ENCODE assay signal across 8 cellular contexts in the genomic region with DNA sequence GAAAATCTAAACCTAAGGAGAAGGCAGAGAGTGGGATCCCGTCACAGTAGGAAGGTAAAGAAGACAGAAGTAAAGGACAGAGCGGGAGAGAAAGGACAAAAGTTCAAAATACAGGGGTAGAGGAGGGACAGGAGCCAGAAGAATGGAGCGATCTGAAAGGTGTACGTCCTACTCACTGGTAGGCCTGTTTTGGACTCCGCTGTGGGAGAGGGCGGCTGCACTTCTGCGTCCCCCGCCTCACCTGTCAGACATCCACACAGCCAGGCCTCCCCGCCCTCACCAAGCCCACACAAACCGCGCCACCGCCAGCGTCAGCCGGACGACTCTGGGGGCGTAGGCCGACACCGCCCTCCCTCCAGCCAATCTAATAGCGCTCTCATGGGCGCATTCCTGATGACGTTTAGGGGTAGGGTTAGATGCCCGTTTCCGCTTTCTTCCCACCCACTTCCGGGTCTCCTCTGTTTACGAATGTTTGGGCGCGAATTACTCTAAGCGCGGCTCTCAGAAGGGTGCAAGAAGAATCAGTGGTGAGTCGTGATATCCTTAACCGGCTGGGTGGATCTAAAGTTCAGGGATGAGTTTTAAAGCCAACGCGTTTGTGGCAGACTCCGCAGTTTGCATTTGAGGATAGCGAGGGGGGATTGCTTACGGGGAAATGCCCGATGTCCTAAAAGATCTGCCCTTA. TPM values are rescaled to one million over a fixed set of nuclear protein-coding genes. Genes with fewer than 3 reads are reported as not detected.
DNase-seq lines count a peak whose midpoint lies in the region; ATAC-seq, FAIRE-seq and TF ChIP-seq lines count a peak whose summit lies in the region.

Gene CENPQ, plus strand, starts transcription at position 444 of the 685 bp plus-strand sequence. CDS start 6,807 bp downstream, outside the sequence.
Gene MMUT, minus strand, starts transcription at position 327 of the 685 bp plus-strand sequence. CDS start 3,787 bp downstream, outside the sequence.

- peak; percentile 100 for ATAC-seq in HG03432 (IDR thresholded peaks at IDR 0.05; ENCODE audit: unreplicated experiment)

- peaks cover 0 to 2% of the 10 kb centered on the region in 2 donors for H3K4me1 ChIP-seq in kidney (ENCODE audit: control insufficient read depth in 1 of 2, insufficient read depth in 1 of 2, low read depth in 1 of 2, low read length in 2 of 2)

- H3K27ac ChIP-seq in kidney (ENCODE audit: low read depth in 2 of 2, low read length in 2 of 2), result peak within 1 kb of the TSS; percentile 63 to 80

- intact Hi-C loops in kidney (cut with DNase I), result no loop called here

- peak within 1 kb of the TSS; percentile 86 to 92 for H3K9ac ChIP-seq in kidney (ENCODE audit: low read length in 2 of 2)

- H3K4me3 ChIP-seq in kidney (ENCODE audit: low read length in 2 of 2), result peak within 1 kb of the TSS; percentile 99

- H3K36me3 ChIP-seq in kidney (ENCODE audit: control insufficient read depth in 1 of 2, insufficient read depth in 2 of 2, low read length in 2 of 2), result no peaks in the 10 kb centered on the region

- no peaks in the 10 kb centered on the region for H3K9me3 ChIP-seq in kidney (ENCODE audit: control insufficient read depth in 1 of 2, low read length in 2 of 2)

- DNase-seq in AG20443 (ENCODE audit: low spot score), result peak; percentile 98
- DNase-seq in NCI-H510A (lab: John Stamatoyannopoulos, UW), result peak; percentile 95
- DNase-seq in activated CD4-positive, alpha-beta T cell treated with anti-CD3 and anti-CD28 coated beads for 1 hour, result peak; percentile 77
- DNase-seq in cerebellum (ENCODE audit: low spot score), result peak; percentile 91
- peak; percentile 97 for DNase-seq in kidney
- peak; percentile 93 for DNase-seq in stimulated activated CD4-positive, alpha-beta T cell treated with anti-CD3 and anti-CD28 coated beads, Interleukin-15, amount 100 ng/mL, for 24 hours

- TF ChIP-seq CTCF in kidney (IDR thresholded peaks at IDR 0.05; ENCODE audit: borderline replicate concordance, extremely low read depth, insufficient read depth), result no peak

- FAIRE-seq in kidney (lab: Jason Lieb, UNC), result peak; percentile 64

- peak; percentile 84 for TF ChIP-seq POLR2A in GM19099 (IDR thresholded peaks at IDR 0.05; ENCODE audit: extremely low read depth, insufficient read length, low read depth)

RNA-seq across cellular contexts. Expression of gene CENPQ, which starts in this region (rescaled TPM):
- total RNA-seq in cerebellum (6.5 TPM), kidney (4.2 TPM)
- polyA plus RNA-seq in kidney (ENCODE audit: insufficient read depth, low read depth, low replicate concordance), result 3.9 TPM

RNA-seq across cellular contexts. Expression of gene MMUT, which starts in this region (rescaled TPM):
- total RNA-seq in cerebellum (12.6 TPM), kidney (26.6 TPM)
- polyA plus RNA-seq in kidney (ENCODE audit: insufficient read depth, low read depth, low replicate concordance), result 34.8 TPM

Comparison
In these comparisons a context has a peak if more than half of its experiments do, and no peak if none do; other contexts are left out.
1. Peak in every context shown above with its lines: DNase-seq, ATAC-seq, H3K4me3 ChIP-seq and H3K27ac ChIP-seq.